In the genomic region with DNA sequence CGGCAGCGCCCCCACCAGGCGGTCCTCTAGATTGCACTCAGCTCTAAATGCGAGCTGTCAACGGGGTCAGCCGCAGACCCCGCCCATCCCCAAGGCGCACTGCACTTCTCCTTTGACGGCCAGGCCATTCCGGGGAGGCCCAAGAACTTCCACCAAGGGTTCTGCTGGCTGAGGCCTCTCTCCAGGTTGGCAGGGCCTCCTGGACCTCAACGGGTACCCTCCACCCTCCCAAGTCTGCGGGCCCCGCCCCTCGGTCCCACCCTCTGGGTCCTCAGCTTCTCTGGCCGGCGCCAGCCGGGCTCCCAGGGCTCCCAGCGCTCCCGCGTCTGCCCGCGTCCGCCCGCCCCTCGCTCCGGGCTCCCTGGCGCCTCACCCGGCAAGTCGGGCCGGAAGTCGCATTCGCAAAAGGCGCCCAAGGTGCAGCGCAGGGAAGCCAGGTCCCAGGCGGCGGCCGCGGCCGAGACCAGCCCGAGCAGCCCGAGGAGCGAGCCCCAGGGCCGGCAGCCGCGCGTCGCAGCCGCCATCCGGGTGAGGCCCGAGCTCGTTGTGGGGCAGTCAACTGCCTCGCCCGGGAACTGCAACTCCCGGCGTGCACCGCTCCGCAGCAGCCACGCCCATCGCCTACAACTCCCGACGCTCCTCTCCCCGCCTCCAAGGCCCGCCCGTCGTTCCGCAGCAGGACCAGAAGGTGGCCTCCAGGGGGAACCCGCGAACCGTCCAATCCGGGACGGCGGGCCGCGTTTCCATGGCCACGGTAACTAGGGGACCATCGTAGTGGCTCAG, we compare ENCODE assay signal across 1 cellular context.
TF ChIP-seq lines count a peak whose summit lies in the region.

A gene (minus strand): TSS at position 548 of the 783 bp plus-strand sequence. CDS start 24 bp downstream, at position 524.

TF ChIP-seq in GM23338, 12 proteins besides CTCF, POLR2A, EP300 and RAD21 (continued from another document):
- TF ChIP-seq, protein P1, sequence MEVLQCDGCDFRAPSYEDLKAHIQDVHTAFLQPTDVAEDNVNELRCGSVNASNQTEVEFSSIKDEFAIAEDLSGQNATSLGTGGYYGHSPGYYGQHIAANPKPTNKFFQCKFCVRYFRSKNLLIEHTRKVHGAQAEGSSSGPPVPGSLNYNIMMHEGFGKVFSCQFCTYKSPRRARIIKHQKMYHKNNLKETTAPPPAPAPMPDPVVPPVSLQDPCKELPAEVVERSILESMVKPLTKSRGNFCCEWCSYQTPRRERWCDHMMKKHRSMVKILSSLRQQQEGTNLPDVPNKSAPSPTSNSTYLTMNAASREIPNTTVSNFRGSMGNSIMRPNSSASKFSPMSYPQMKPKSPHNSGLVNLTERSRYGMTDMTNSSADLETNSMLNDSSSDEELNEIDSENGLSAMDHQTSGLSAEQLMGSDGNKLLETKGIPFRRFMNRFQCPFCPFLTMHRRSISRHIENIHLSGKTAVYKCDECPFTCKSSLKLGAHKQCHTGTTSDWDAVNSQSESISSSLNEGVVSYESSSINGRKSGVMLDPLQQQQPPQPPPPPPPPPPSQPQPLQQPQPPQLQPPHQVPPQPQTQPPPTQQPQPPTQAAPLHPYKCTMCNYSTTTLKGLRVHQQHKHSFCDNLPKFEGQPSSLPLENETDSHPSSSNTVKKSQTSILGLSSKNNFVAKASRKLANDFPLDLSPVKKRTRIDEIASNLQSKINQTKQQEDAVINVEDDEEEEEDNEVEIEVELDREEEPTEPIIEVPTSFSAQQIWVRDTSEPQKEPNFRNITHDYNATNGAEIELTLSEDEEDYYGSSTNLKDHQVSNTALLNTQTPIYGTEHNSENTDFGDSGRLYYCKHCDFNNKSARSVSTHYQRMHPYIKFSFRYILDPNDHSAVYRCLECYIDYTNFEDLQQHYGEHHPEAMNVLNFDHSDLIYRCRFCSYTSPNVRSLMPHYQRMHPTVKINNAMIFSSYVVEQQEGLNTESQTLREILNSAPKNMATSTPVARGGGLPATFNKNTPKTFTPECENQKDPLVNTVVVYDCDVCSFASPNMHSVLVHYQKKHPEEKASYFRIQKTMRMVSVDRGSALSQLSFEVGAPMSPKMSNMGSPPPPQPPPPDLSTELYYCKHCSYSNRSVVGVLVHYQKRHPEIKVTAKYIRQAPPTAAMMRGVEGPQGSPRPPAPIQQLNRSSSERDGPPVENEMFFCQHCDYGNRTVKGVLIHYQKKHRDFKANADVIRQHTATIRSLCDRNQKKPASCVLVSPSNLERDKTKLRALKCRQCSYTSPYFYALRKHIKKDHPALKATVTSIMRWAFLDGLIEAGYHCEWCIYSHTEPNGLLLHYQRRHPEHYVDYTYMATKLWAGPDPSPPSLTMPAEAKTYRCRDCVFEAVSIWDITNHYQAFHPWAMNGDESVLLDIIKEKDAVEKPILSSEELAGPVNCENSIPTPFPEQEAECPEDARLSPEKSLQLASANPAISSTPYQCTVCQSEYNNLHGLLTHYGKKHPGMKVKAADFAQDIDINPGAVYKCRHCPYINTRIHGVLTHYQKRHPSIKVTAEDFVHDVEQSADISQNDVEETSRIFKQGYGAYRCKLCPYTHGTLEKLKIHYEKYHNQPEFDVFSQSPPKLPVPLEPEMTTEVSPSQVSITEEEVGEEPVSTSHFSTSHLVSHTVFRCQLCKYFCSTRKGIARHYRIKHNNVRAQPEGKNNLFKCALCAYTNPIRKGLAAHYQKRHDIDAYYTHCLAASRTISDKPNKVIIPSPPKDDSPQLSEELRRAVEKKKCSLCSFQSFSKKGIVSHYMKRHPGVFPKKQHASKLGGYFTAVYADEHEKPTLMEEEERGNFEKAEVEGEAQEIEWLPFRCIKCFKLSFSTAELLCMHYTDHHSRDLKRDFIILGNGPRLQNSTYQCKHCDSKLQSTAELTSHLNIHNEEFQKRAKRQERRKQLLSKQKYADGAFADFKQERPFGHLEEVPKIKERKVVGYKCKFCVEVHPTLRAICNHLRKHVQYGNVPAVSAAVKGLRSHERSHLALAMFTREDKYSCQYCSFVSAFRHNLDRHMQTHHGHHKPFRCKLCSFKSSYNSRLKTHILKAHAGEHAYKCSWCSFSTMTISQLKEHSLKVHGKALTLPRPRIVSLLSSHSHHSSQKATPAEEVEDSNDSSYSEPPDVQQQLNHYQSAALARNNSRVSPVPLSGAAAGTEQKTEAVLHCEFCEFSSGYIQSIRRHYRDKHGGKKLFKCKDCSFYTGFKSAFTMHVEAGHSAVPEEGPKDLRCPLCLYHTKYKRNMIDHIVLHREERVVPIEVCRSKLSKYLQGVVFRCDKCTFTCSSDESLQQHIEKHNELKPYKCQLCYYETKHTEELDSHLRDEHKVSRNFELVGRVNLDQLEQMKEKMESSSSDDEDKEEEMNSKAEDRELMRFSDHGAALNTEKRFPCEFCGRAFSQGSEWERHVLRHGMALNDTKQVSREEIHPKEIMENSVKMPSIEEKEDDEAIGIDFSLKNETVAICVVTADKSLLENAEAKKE (CRISPR knock-in tag; IDR thresholded peaks at IDR 0.05): no peak
- TF ChIP-seq, protein P2, sequence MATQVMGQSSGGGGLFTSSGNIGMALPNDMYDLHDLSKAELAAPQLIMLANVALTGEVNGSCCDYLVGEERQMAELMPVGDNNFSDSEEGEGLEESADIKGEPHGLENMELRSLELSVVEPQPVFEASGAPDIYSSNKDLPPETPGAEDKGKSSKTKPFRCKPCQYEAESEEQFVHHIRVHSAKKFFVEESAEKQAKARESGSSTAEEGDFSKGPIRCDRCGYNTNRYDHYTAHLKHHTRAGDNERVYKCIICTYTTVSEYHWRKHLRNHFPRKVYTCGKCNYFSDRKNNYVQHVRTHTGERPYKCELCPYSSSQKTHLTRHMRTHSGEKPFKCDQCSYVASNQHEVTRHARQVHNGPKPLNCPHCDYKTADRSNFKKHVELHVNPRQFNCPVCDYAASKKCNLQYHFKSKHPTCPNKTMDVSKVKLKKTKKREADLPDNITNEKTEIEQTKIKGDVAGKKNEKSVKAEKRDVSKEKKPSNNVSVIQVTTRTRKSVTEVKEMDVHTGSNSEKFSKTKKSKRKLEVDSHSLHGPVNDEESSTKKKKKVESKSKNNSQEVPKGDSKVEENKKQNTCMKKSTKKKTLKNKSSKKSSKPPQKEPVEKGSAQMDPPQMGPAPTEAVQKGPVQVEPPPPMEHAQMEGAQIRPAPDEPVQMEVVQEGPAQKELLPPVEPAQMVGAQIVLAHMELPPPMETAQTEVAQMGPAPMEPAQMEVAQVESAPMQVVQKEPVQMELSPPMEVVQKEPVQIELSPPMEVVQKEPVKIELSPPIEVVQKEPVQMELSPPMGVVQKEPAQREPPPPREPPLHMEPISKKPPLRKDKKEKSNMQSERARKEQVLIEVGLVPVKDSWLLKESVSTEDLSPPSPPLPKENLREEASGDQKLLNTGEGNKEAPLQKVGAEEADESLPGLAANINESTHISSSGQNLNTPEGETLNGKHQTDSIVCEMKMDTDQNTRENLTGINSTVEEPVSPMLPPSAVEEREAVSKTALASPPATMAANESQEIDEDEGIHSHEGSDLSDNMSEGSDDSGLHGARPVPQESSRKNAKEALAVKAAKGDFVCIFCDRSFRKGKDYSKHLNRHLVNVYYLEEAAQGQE (IDR thresholded peaks at IDR 0.05; ENCODE audit: unreplicated experiment): no peak
